19 cellular contexts compared by ENCODE assay signal in the genomic region with DNA sequence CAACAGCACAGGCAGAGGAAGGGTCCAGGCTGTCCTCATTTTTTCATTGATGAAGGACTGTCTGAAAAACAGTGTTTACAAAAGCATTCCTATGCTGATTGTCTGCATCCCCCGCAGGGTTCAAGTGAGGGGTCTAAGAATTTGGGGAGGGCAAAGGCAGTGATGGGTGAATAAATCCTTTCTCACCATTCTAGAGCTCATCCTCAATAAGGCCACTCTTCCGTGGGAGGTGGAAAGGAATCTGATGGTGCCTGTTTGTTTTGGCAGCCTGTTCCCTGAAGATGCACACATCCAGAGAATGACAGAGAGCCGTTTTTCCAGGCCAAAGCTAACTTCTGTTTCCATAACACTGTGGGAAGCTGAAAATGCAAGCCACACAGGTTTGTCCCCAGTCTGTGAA.
A peak's percentile ranks its signal among the peaks of the same experiment; 100 is the strongest.
DNase-seq lines count a peak whose midpoint lies in the region; ATAC-seq and TF ChIP-seq lines count a peak whose summit lies in the region.
"Had no signal": no experiment of that assay in that cellular context is flagged by ENCODE, and none has a peak within 500 bp of the region (broad histone marks: within the 10 kb centered on the region; RNA-seq: fewer than 3 reads in every experiment).

No MANE protein-coding gene starts in this region.

- no peaks in the 10 kb centered on the region for H3K4me1 ChIP-seq in SK-N-SH (ENCODE audit: control insufficient read depth in 1 of 2, insufficient read depth in 2 of 2, low read depth in 1 of 2, low read length in 1 of 2)
- H3K4me1 ChIP-seq in ovary (ENCODE audit: insufficient read depth): no peaks in the 10 kb centered on the region
- H3K4me1 ChIP-seq: heart left ventricle, uterus had no signal

- H4K20me1 ChIP-seq in SK-N-SH (ENCODE audit: insufficient read depth): no peaks in the 10 kb centered on the region

- intact Hi-C loops in posterior vena cava (cut with DNase I) (no loop called here), ovary (cut with DNase I) (no loop called here)

- no peaks in the 10 kb centered on the region for H3K36me3 ChIP-seq in SK-N-SH (replicated peaks in 1 of 2; ENCODE audit: control insufficient read depth in 1 of 2, insufficient read depth in 2 of 2, low read length in 1 of 2)
- no peaks in the 10 kb centered on the region for H3K36me3 ChIP-seq in ovary
- H3K36me3 ChIP-seq: heart left ventricle, uterus had no signal

- TF ChIP-seq EP300 in SK-N-SH (IDR thresholded peaks at IDR 0.05; ENCODE audit: borderline replicate concordance in 1 of 2, low read depth in 1 of 2, low read length in 1 of 2): no peak
- TF ChIP-seq EP300 in ovary (IDR thresholded peaks at IDR 0.05): no peak

- H3K4me2 ChIP-seq in SK-N-SH: no peak overlapping the region
- H3K4me2 ChIP-seq: KMS-11 had no signal

- TF ChIP-seq CTCF in SK-N-SH (IDR thresholded peaks at IDR 0.05) (no peak), ovary (IDR thresholded peaks at IDR 0.05) (no peak)

- no peaks in the 10 kb centered on the region for H3K9me2 ChIP-seq in SK-N-SH

- CTCF ChIA-PET in SK-N-SH (lab: Yijun Ruan, JAX): no interaction called here

- H3K27ac ChIP-seq in SK-N-SH (ENCODE audit: low read depth in 2 of 2, low read length in 1 of 2) (no peak overlapping the region), ovary (no peak overlapping the region)
- H3K27ac ChIP-seq: C4-2B, heart left ventricle, KMS-11, uterus had no signal

- H3K27me3 ChIP-seq in SK-N-SH (ENCODE audit: insufficient read depth) (no peaks in the 10 kb centered on the region), ovary (no peaks in the 10 kb centered on the region)
- H3K27me3 ChIP-seq: heart left ventricle, uterus had no signal

- WGBS in SK-N-SH (ENCODE audit: low lambda C conversion rate): 4% methylated on average over 3 of the region's 3 CpGs
- WGBS in ovary, 3 donors: 17 to 21% (median 18%) methylated on average over 3 of the region's 3 CpGs

- no peak for TF ChIP-seq RAD21 in SK-N-SH (IDR thresholded peaks at IDR 0.05; ENCODE audit: low read length)

- no peaks in the 10 kb centered on the region for H3K9me3 ChIP-seq in SK-N-SH
- no peaks in the 10 kb centered on the region for H3K9me3 ChIP-seq in ovary
- H3K9me3 ChIP-seq: heart left ventricle, uterus had no signal

- H3K4me3 ChIP-seq in SK-N-SH (ENCODE audit: low read depth in 2 of 2, low read length in 1 of 2) (no peak overlapping the region), ovary (no peak overlapping the region)
- H3K4me3 ChIP-seq: heart left ventricle, uterus had no signal

- H3F3A ChIP-seq in SK-N-SH (replicated peaks; ENCODE audit: insufficient read depth): no peaks in the 10 kb centered on the region

- no peak overlapping the region for H2AFZ ChIP-seq in SK-N-SH (ENCODE audit: low read depth)

- no peak overlapping the region for H3K9ac ChIP-seq in SK-N-SH
- H3K9ac ChIP-seq: KMS-11 had no signal

- ATAC-seq in SK-N-SH treated with all-trans-retinoic acid at 6 μM for 48 hours (0 out of 3 replicates have a peak, but pooled peaks have one; percentile 35), HG03095 (IDR thresholded peaks at IDR 0.05; ENCODE audit: unreplicated experiment) (no peak)
- ATAC-seq: heart left ventricle; natural killer cell treated with Interleukin-12 subunit alpha and Interleukin-12 subunit beta and Interleukin-15 and Interleukin-18, amount 100 ng/mL, for 72 hours; T-helper 17 cell had no signal

- DNase-seq in SK-N-SH: no peak
- DNase-seq in astrocyte of the hippocampus (ENCODE audit: low read depth, low spot score): peak; percentile 35
- DNase-seq in iris pigment epithelial cell (ENCODE audit: low read depth): peak; percentile 41
- peak; percentile 26 for DNase-seq in smooth muscle cell of the brain vasculature (ENCODE audit: low read depth, low spot score)
- DNase-seq in posterior vena cava (ENCODE audit: low spot score): no peak
- no peak for DNase-seq in ovary
- DNase-seq: 8988T; activated CD4-positive, alpha-beta T cell treated with anti-CD3 and anti-CD28 coated beads, Interleukin-2, amount 50 U/mL, for 4 hours; heart left ventricle; NCI-H1092 treated with DMSO at 0.1 percent for 48 hours; OCI-M1; SHP77 treated with DMSO at 0.1 percent for 48 hours; T-helper 17 cell; uterus had no signal

- no peak for TF ChIP-seq POLR2A in ovary (IDR thresholded peaks at IDR 0.05)

- H3K79me2 ChIP-seq in SK-N-SH (ENCODE audit: insufficient read depth): no peaks in the 10 kb centered on the region

- POLR2A ChIA-PET in SK-N-SH (lab: Yijun Ruan, JAX): no interaction called here

TF ChIP-seq in SK-N-SH treated with all-trans-retinoic acid at 6 μM for 48 hours, 23 proteins besides CTCF, POLR2A, EP300 and RAD21:
- TF ChIP-seq TCF4 (CRISPR knock-in tag; IDR thresholded peaks at IDR 0.05; ENCODE audit: borderline replicate concordance) (no peak), OSR1 (CRISPR knock-in tag; IDR thresholded peaks at IDR 0.05) (no peak), TOX (CRISPR knock-in tag; IDR thresholded peaks at IDR 0.05; ENCODE audit: borderline replicate concordance) (no peak), PPARA (CRISPR knock-in tag; IDR thresholded peaks at IDR 0.05; ENCODE audit: borderline replicate concordance) (no peak)
- TF ChIP-seq, protein P1, sequence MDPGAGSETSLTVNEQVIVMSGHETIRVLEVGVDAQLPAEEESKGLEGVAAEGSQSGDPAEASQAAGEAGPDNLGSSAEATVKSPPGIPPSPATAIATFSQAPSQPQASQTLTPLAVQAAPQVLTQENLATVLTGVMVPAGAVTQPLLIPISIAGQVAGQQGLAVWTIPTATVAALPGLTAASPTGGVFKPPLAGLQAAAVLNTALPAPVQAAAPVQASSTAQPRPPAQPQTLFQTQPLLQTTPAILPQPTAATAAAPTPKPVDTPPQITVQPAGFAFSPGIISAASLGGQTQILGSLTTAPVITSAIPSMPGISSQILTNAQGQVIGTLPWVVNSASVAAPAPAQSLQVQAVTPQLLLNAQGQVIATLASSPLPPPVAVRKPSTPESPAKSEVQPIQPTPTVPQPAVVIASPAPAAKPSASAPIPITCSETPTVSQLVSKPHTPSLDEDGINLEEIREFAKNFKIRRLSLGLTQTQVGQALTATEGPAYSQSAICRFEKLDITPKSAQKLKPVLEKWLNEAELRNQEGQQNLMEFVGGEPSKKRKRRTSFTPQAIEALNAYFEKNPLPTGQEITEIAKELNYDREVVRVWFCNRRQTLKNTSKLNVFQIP (CRISPR knock-in tag; IDR thresholded peaks at IDR 0.05; ENCODE audit: borderline replicate concordance, low read depth): no peak

TF ChIP-seq in SK-N-SH, 30 proteins besides CTCF, POLR2A, EP300 and RAD21 (continues in another document):
- TF ChIP-seq, protein P2, sequence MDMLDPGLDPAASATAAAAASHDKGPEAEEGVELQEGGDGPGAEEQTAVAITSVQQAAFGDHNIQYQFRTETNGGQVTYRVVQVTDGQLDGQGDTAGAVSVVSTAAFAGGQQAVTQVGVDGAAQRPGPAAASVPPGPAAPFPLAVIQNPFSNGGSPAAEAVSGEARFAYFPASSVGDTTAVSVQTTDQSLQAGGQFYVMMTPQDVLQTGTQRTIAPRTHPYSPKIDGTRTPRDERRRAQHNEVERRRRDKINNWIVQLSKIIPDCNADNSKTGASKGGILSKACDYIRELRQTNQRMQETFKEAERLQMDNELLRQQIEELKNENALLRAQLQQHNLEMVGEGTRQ (IDR thresholded peaks at IDR 0.05; ENCODE audit: borderline replicate concordance, low read depth, low read length): no peak
- TF ChIP-seq SIN3A (IDR thresholded peaks at IDR 0.05; ENCODE audit: borderline replicate concordance, low read depth, low read length): no peak
- TF ChIP-seq ELF1 (IDR thresholded peaks at IDR 0.05): no peak
- TF ChIP-seq, protein P3, sequence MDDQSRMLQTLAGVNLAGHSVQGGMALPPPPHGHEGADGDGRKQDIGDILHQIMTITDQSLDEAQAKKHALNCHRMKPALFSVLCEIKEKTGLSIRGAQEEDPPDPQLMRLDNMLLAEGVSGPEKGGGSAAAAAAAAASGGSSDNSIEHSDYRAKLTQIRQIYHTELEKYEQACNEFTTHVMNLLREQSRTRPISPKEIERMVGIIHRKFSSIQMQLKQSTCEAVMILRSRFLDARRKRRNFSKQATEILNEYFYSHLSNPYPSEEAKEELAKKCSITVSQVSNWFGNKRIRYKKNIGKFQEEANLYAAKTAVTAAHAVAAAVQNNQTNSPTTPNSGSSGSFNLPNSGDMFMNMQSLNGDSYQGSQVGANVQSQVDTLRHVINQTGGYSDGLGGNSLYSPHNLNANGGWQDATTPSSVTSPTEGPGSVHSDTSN (IDR thresholded peaks at IDR 0.05): no peak
- TF ChIP-seq RXRA (IDR thresholded peaks at IDR 0.05; ENCODE audit: borderline replicate concordance, low read depth): no peak
- no peak for TF ChIP-seq EZH2phosphoT487 (IDR thresholded peaks at IDR 0.05; ENCODE audit: borderline replicate concordance, low read depth)
- no peak for TF ChIP-seq TAF1 (IDR thresholded peaks at IDR 0.05; ENCODE audit: borderline replicate concordance, low read depth, low read length)
- no peak for TF ChIP-seq NRF1 (IDR thresholded peaks at IDR 0.05; ENCODE audit: low read depth, low read length)
- TF ChIP-seq, protein P4, sequence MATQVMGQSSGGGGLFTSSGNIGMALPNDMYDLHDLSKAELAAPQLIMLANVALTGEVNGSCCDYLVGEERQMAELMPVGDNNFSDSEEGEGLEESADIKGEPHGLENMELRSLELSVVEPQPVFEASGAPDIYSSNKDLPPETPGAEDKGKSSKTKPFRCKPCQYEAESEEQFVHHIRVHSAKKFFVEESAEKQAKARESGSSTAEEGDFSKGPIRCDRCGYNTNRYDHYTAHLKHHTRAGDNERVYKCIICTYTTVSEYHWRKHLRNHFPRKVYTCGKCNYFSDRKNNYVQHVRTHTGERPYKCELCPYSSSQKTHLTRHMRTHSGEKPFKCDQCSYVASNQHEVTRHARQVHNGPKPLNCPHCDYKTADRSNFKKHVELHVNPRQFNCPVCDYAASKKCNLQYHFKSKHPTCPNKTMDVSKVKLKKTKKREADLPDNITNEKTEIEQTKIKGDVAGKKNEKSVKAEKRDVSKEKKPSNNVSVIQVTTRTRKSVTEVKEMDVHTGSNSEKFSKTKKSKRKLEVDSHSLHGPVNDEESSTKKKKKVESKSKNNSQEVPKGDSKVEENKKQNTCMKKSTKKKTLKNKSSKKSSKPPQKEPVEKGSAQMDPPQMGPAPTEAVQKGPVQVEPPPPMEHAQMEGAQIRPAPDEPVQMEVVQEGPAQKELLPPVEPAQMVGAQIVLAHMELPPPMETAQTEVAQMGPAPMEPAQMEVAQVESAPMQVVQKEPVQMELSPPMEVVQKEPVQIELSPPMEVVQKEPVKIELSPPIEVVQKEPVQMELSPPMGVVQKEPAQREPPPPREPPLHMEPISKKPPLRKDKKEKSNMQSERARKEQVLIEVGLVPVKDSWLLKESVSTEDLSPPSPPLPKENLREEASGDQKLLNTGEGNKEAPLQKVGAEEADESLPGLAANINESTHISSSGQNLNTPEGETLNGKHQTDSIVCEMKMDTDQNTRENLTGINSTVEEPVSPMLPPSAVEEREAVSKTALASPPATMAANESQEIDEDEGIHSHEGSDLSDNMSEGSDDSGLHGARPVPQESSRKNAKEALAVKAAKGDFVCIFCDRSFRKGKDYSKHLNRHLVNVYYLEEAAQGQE (IDR thresholded peaks at IDR 0.05; ENCODE audit: low read depth, low read length): no peak

Comparison
In these comparisons a context has a peak if more than half of its experiments do, and no peak if none do; other contexts are left out.
1. DNase-seq: peak in astrocyte of the hippocampus (single experiment), iris pigment epithelial cell (single experiment) and smooth muscle cell of the brain vasculature (single experiment); none in SK-N-SH (single experiment), posterior vena cava (single experiment) and ovary (0 of 5).